In the genomic region with DNA sequence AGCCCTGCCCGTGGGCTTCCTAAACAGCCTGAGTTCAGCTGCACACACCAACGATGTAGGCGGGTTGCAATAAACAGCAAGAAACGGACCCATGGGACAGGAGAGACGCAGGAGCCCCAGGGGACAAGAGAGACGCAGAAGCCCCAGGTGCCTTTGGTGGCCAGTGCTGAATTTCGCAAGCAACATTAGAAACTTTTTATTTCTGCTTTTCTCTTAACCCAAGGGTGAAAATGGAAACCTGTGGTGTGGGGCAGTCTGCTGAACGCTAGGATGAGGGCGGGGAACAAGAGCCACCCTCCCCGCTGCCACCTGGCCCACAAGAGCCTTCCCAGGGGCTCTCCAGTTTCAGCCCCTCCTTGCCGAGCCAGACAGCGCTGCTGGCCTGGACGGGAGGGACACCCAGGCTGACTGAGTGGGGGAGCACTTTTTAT, we compare ENCODE assay signal across 9 cellular contexts. TPM values are rescaled to one million over a fixed set of nuclear protein-coding genes. Genes with fewer than 3 reads are reported as not detected.
A peak's percentile ranks its signal among the peaks of the same experiment; 100 is the strongest.
DNase-seq lines count a peak whose midpoint lies in the region; ATAC-seq, FAIRE-seq and TF ChIP-seq lines count a peak whose summit lies in the region.
"Had no signal": no experiment of that assay in that cellular context is flagged by ENCODE, and none has a peak within 500 bp of the region (broad histone marks: within the 10 kb centered on the region; RNA-seq: fewer than 3 reads in every experiment).

No MANE protein-coding gene starts in this region.

- H3K27me3 ChIP-seq in Peyer's patch (no peaks in the 10 kb centered on the region), small intestine (ENCODE audit: control insufficient read depth in 2 of 2, insufficient read depth in 2 of 2, low read length in 2 of 2) (no peaks in the 10 kb centered on the region), esophagus squamous epithelium (no peaks in the 10 kb centered on the region)

- H3K36me3 ChIP-seq in Peyer's patch (no peaks in the 10 kb centered on the region), small intestine (ENCODE audit: control insufficient read depth in 2 of 2, insufficient read depth in 2 of 2, low read length in 2 of 2) (no peaks in the 10 kb centered on the region), esophagus squamous epithelium (peaks cover 0 to 50% (median 0%) of the 10 kb centered on the region in 3 donors)

- H3K4me3 ChIP-seq in Peyer's patch, result no peak overlapping the region
- no peak overlapping the region for H3K4me3 ChIP-seq in small intestine (ENCODE audit: low read depth in 1 of 2, low read length in 2 of 2)
- H3K4me3 ChIP-seq in esophagus squamous epithelium, result no peak overlapping the region

- no peak for FAIRE-seq in small intestine (lab: Jason Lieb, UNC)

- ATAC-seq in GM19438 (IDR thresholded peaks at IDR 0.05; ENCODE audit: low read depth, unreplicated experiment) (peak; percentile 66), HG03108 (IDR thresholded peaks at IDR 0.05; ENCODE audit: unreplicated experiment) (peak; percentile 45)

- intact Hi-C loops in esophagus squamous epithelium (cut with DNase I), result no loop called here

- 75 to 81% (median 79%) methylated on average over 13 of the region's 13 CpGs for WGBS in small intestine, 3 donors
- WGBS in esophagus squamous epithelium, 2 donors, result 71 to 79% methylated on average over 7 to 10 of the region's 13 CpGs

- H3K27ac ChIP-seq in Peyer's patch (peak overlapping the region in 2 of 4 donors; percentile 29 to 78), small intestine (ENCODE audit: low read depth in 1 of 2, low read length in 1 of 2) (peak overlapping the region in 1 of 2 donors; percentile 32), esophagus squamous epithelium (no peak overlapping the region)

- peaks cover 3 to 30% (median 14%) of the 10 kb centered on the region in 4 donors for H3K4me1 ChIP-seq in Peyer's patch
- H3K4me1 ChIP-seq in small intestine (ENCODE audit: control insufficient read depth in 2 of 2, insufficient read depth in 1 of 2, low read depth in 1 of 2, low read length in 1 of 2), result peaks cover 1 to 3% of the 10 kb centered on the region in 2 donors
- peaks cover 12 to 31% (median 16%) of the 10 kb centered on the region in 3 donors for H3K4me1 ChIP-seq in esophagus squamous epithelium

- TF ChIP-seq POLR2A in Peyer's patch (IDR thresholded peaks at IDR 0.05), result no peak
- TF ChIP-seq POLR2A in esophagus squamous epithelium (IDR thresholded peaks at IDR 0.05), result no peak

- DNase-seq in GM10266 (ENCODE audit: extremely low spot score), result peak; percentile 92
- DNase-seq in Peyer's patch, result peak in 2 of 3 donors; percentile 81 to 88
- DNase-seq in small intestine, result no peak
- no peak for DNase-seq in C1 segment of cervical spinal cord (lab: John Stamatoyannopoulos, UW)
- no peak for DNase-seq in esophagus squamous epithelium (lab: John Stamatoyannopoulos, UW)
- DNase-seq in cerebellum (ENCODE audit: low spot score), result no peak

- TF ChIP-seq CTCF in GM10266 (IDR thresholded peaks at IDR 0.05; ENCODE audit: control insufficient read depth, insufficient read depth, low read depth, missing control alignments), result no peak
- TF ChIP-seq CTCF in Peyer's patch (IDR thresholded peaks at IDR 0.05), result no peak
- no peak for TF ChIP-seq CTCF in esophagus squamous epithelium (IDR thresholded peaks at IDR 0.05)

- H3K9me3 ChIP-seq in Peyer's patch, result no peaks in the 10 kb centered on the region
- H3K9me3 ChIP-seq in small intestine (ENCODE audit: control insufficient read depth, low read depth), result no peaks in the 10 kb centered on the region
- H3K9me3 ChIP-seq in esophagus squamous epithelium, result no peaks in the 10 kb centered on the region

RNA-seq across cellular contexts. Expression of a gene that starts 20.0 kb away (rescaled TPM):
- total RNA-seq in Peyer's patch, result 10 to 100 TPM in 1 of 4 donors, 1 to 10 TPM in 3; 1.4 to 13.2 (median 4.4) TPM
- 10 to 100 TPM in 1 of 3 donors, 1 to 10 TPM in 2; 1.1 to 13.4 (median 1.1) TPM for polyA plus RNA-seq in small intestine
- total RNA-seq in esophagus squamous epithelium, result 10 to 100 TPM in 1 of 4 donors, 1 to 10 TPM in 3; 1.1 to 12.8 (median 3.5) TPM
- 2.7 TPM for total RNA-seq in cerebellum

RNA-seq across cellular contexts. Expression of a gene that starts 41.4 kb away (rescaled TPM):
- 10 to 100 TPM in 1 of 4 donors, 1 to 10 TPM in 2, not detected in 1; 2.3 to 23.1 (median 2.5) TPM for total RNA-seq in Peyer's patch
- 1 to 10 TPM in 1 of 3 donors, under 1 TPM in 2; 0.81 to 1.4 (median 0.89) TPM for polyA plus RNA-seq in small intestine
- total RNA-seq in esophagus squamous epithelium, result under 1 TPM in 1 of 4 donors, not detected in 3; 0.76 TPM
- total RNA-seq in cerebellum, result not detected
- total RNA-seq: RPMI7951 had no signal

RNA-seq across cellular contexts. Expression of a gene that starts 49.0 kb away (rescaled TPM):
- total RNA-seq in Peyer's patch (10 to 100 TPM; 15.9 to 41.3 (median 24.7) TPM), esophagus squamous epithelium (10 to 100 TPM in 1 of 4 donors, 1 to 10 TPM in 3; 4.0 to 13.0 (median 6.9) TPM), cerebellum (23.4 TPM)
- 10 to 100 TPM in 1 of 3 donors, 1 to 10 TPM in 2; 8.9 to 10.6 (median 8.9) TPM for polyA plus RNA-seq in small intestine

Comparison
In these comparisons a context has a peak if more than half of its experiments do, and no peak if none do; other contexts are left out.
1. DNase-seq: peak in GM10266 (single experiment) and Peyer's patch (2 of 3); none in small intestine (single experiment), C1 segment of cervical spinal cord (0 of 14), esophagus squamous epithelium (single experiment) and cerebellum (single experiment).